Comparison of ENCODE assay signal across 8 cellular contexts in genomic region chr5:90386099-90386710, GRCh38. TPM values are rescaled to one million over a fixed set of nuclear protein-coding genes. Genes with fewer than 3 reads are reported as not detected.
DNase-seq lines count a peak whose midpoint lies in the region; ATAC-seq and TF ChIP-seq lines count a peak whose summit lies in the region.

No MANE protein-coding gene starts in this region.

- intact Hi-C loops in left ventricle myocardium inferior (cut with micrococcal nuclease): no loop called here
- intact Hi-C loops in cardiac septum (cut with DNase I): no loop called here
- intact Hi-C loops in Panc1 (cut with micrococcal nuclease; ENCODE audit: unreplicated experiment): loop anchor here (5.0 kb wide), 1 partner anchor 1659 kb away; no protein-coding TSS in a partner anchor

- H3K4me1 ChIP-seq in left ventricle myocardium inferior (peaks cover 7% of the 10 kb centered on the region), Panc1 (ENCODE audit: control insufficient read depth, insufficient read depth, low read length) (no peaks in the 10 kb centered on the region)

- BruUV-seq in Panc1 (replicated peaks; lab: Mats Ljungman, UMichigan): no TSS peak

- TF ChIP-seq CTCF in left ventricle myocardium inferior (IDR thresholded peaks at IDR 0.05; ENCODE audit: borderline replicate concordance) (peak; percentile 53), Panc1 (IDR thresholded peaks at IDR 0.05) (peak; percentile 49; the same call in 1 of the 2 replicates), fibroblast of villous mesenchyme (IDR thresholded peaks at IDR 0.05; ENCODE audit: insufficient read depth, low read depth, low read length) (peak; percentile 49), WERI-Rb-1 (IDR thresholded peaks at IDR 0.05; ENCODE audit: low read depth, low read length) (no peak)

- H3K9me3 ChIP-seq in left ventricle myocardium inferior (replicated peaks): peaks cover 5% of the 10 kb centered on the region
- no peaks in the 10 kb centered on the region for H3K9me3 ChIP-seq in Panc1 (ENCODE audit: control insufficient read depth, insufficient read depth, low read depth, low read length)
- no peaks in the 10 kb centered on the region for H3K9me3 ChIP-seq in WERI-Rb-1 (ENCODE audit: severe bottlenecking)

- H3K4me3 ChIP-seq in left ventricle myocardium inferior (no peak overlapping the region), Panc1 (ENCODE audit: low read depth in 2 of 2, low read length in 2 of 2) (no peak overlapping the region), fibroblast of villous mesenchyme (ENCODE audit: low read depth, low read length) (no peak overlapping the region), WERI-Rb-1 (ENCODE audit: low read depth, low read length) (no peak overlapping the region)

- H3K27ac ChIP-seq in left ventricle myocardium inferior (replicated peaks) (no peak overlapping the region), Panc1 (ENCODE audit: low read length) (no peak overlapping the region), WERI-Rb-1 (no peak overlapping the region)

- ATAC-seq in Panc1 (no peak), HG03460 (IDR thresholded peaks at IDR 0.05; ENCODE audit: unreplicated experiment) (no peak), GM21423 (IDR thresholded peaks at IDR 0.05; ENCODE audit: unreplicated experiment) (no peak)

- H3K36me3 ChIP-seq in left ventricle myocardium inferior: no peaks in the 10 kb centered on the region
- H3K36me3 ChIP-seq in Panc1 (ENCODE audit: control insufficient read depth, insufficient read depth, low read length): no peaks in the 10 kb centered on the region
- H3K36me3 ChIP-seq in WERI-Rb-1: no peaks in the 10 kb centered on the region

- CTCF ChIA-PET in Panc1 (lab: Charles Lee): no interaction called here

- POLR2A ChIA-PET in Panc1 (lab: Charles Lee): no interaction called here

- H3K27me3 ChIP-seq in left ventricle myocardium inferior (ENCODE audit: low read depth) (no peaks in the 10 kb centered on the region), Panc1 (ENCODE audit: control insufficient read depth, insufficient read depth, low read length) (no peaks in the 10 kb centered on the region), WERI-Rb-1 (ENCODE audit: insufficient read depth, low read depth, severe bottlenecking) (no peaks in the 10 kb centered on the region)

- no peak for DNase-seq in left ventricle myocardium inferior
- DNase-seq in cardiac septum (ENCODE audit: low spot score): no peak
- no peak for DNase-seq in Panc1 (ENCODE audit: low read depth, low spot score)
- DNase-seq in fibroblast of villous mesenchyme (ENCODE audit: low read depth): peak; percentile 32
- DNase-seq in HK-2 (ENCODE audit: unreplicated experiment): no peak
- DNase-seq in WERI-Rb-1: no peak

- in situ Hi-C loops in Panc1 (cut with HindIII; ENCODE audit: low pct_unique_long_range_greater_than_20kb, low sequenced_read_pairs): no loop called here

RNA-seq across cellular contexts. Expression of gene CETN3, which starts 23.4 kb away (rescaled TPM):
- 27.8 TPM for total RNA-seq in left ventricle myocardium inferior
- total RNA-seq in cardiac septum: 16.0 TPM
- total RNA-seq in Panc1 (2021; ENCODE audit: unreplicated experiment): 30.6 TPM
- polyA plus RNA-seq in Panc1 (2012; ENCODE audit: insufficient read length): 13.4 TPM
- total RNA-seq in fibroblast of villous mesenchyme: 7.1 and 15.5 TPM in 2 replicates
